In genomic region chr13:46648166-46648607, GRCh38 we compare ENCODE assay signal across 1 cellular context.
TF ChIP-seq lines count a peak whose summit lies in the region.

No MANE protein-coding gene starts in this region.

TF ChIP-seq in HEK293, 187 proteins besides CTCF, POLR2A, EP300 and RAD21 (continued from another document and continues in another):
- TF ChIP-seq ZBTB10 (tag by site-specific recombination; IDR thresholded peaks at IDR 0.05) (no peak), TCF7L2 (IDR thresholded peaks at IDR 0.05; ENCODE audit: borderline replicate concordance, low read depth, low read length) (no peak), ZNF555 (tag by site-specific recombination; conservative IDR thresholded peaks at IDR 0.05) (no peak), OSR2 (tag by site-specific recombination; IDR thresholded peaks at IDR 0.05) (no peak), ZNF670 (tag by site-specific recombination; IDR thresholded peaks at IDR 0.05; ENCODE audit: low read depth) (no peak), ZBTB17 (tag by site-specific recombination; IDR thresholded peaks at IDR 0.05) (no peak), ZSCAN4 (tag by site-specific recombination; IDR thresholded peaks at IDR 0.05) (no peak), GLI4 (tag by site-specific recombination; IDR thresholded peaks at IDR 0.05) (no peak), ZBTB49 (tag by site-specific recombination; IDR thresholded peaks at IDR 0.05; ENCODE audit: low read depth) (no peak), ZNF837 (tag by site-specific recombination; IDR thresholded peaks at IDR 0.05) (no peak), KLF7 (tag by site-specific recombination; IDR thresholded peaks at IDR 0.05; ENCODE audit: borderline replicate concordance) (no peak), ZNF610 (tag by site-specific recombination; IDR thresholded peaks at IDR 0.05; ENCODE audit: borderline replicate concordance) (peak; percentile 95; the same call in 1 of the 2 replicates), GLIS1 (tag by site-specific recombination; IDR thresholded peaks at IDR 0.05) (peak; percentile 54), ZNF660 (tag by site-specific recombination; IDR thresholded peaks at IDR 0.05) (no peak), ZNF843 (tag by site-specific recombination; IDR thresholded peaks at IDR 0.05) (no peak), ZNF473 (tag by site-specific recombination; IDR thresholded peaks at IDR 0.05) (no peak), ZNF549 (tag by site-specific recombination; IDR thresholded peaks at IDR 0.05) (no peak), ZNF561 (tag by site-specific recombination; IDR thresholded peaks at IDR 0.05; ENCODE audit: borderline replicate concordance) (peak; percentile 70; the same call in 1 of the 2 replicates), GFI1B (tag by site-specific recombination; IDR thresholded peaks at IDR 0.05) (no peak), IKZF3 (tag by site-specific recombination; IDR thresholded peaks at IDR 0.05) (peak; percentile 45; the same call in 1 of the 2 replicates), ZNF548 (tag by site-specific recombination; IDR thresholded peaks at IDR 0.05) (no peak), ZNF558 (tag by site-specific recombination; IDR thresholded peaks at IDR 0.05) (0 out of 2 replicates have a peak, but pooled peaks have one; percentile 35), SP2 (tag by site-specific recombination; IDR thresholded peaks at IDR 0.05) (no peak), ZNF48 (tag by site-specific recombination; IDR thresholded peaks at IDR 0.05) (no peak), ZNF830 (tag by site-specific recombination; IDR thresholded peaks at IDR 0.05; ENCODE audit: low read depth) (no peak), ZNF416 (tag by site-specific recombination; IDR thresholded peaks at IDR 0.05) (no peak), SCRT1 (tag by site-specific recombination; IDR thresholded peaks at IDR 0.05; ENCODE audit: borderline replicate concordance) (no peak), ZNF785 (tag by site-specific recombination; IDR thresholded peaks at IDR 0.05) (no peak), TSHZ1 (tag by site-specific recombination; IDR thresholded peaks at IDR 0.05; ENCODE audit: borderline replicate concordance) (no peak), WT1 (tag by site-specific recombination; IDR thresholded peaks at IDR 0.05) (peak; percentile 61), ELK4 (IDR thresholded peaks at IDR 0.05; ENCODE audit: borderline replicate concordance, low read depth, low read length) (no peak), ZNF140 (tag by site-specific recombination; IDR thresholded peaks at IDR 0.05) (no peak), ZNF121 (tag by site-specific recombination; IDR thresholded peaks at IDR 0.05) (no peak), ZIC2 (tag by site-specific recombination; IDR thresholded peaks at IDR 0.05) (peak; percentile 78), ZNF624 (tag by site-specific recombination; IDR thresholded peaks at IDR 0.05) (no peak), ZSCAN16 (tag by site-specific recombination; IDR thresholded peaks at IDR 0.05) (no peak), ZNF596 (tag by site-specific recombination; IDR thresholded peaks at IDR 0.05) (no peak), SP7 (tag by site-specific recombination; IDR thresholded peaks at IDR 0.05) (peak; percentile 67)
- TF ChIP-seq, protein P1, sequence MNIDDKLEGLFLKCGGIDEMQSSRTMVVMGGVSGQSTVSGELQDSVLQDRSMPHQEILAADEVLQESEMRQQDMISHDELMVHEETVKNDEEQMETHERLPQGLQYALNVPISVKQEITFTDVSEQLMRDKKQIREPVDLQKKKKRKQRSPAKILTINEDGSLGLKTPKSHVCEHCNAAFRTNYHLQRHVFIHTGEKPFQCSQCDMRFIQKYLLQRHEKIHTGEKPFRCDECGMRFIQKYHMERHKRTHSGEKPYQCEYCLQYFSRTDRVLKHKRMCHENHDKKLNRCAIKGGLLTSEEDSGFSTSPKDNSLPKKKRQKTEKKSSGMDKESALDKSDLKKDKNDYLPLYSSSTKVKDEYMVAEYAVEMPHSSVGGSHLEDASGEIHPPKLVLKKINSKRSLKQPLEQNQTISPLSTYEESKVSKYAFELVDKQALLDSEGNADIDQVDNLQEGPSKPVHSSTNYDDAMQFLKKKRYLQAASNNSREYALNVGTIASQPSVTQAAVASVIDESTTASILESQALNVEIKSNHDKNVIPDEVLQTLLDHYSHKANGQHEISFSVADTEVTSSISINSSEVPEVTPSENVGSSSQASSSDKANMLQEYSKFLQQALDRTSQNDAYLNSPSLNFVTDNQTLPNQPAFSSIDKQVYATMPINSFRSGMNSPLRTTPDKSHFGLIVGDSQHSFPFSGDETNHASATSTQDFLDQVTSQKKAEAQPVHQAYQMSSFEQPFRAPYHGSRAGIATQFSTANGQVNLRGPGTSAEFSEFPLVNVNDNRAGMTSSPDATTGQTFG (tag by site-specific recombination; IDR thresholded peaks at IDR 0.05; ENCODE audit: borderline replicate concordance), result no peak
- TF ChIP-seq, protein P2, sequence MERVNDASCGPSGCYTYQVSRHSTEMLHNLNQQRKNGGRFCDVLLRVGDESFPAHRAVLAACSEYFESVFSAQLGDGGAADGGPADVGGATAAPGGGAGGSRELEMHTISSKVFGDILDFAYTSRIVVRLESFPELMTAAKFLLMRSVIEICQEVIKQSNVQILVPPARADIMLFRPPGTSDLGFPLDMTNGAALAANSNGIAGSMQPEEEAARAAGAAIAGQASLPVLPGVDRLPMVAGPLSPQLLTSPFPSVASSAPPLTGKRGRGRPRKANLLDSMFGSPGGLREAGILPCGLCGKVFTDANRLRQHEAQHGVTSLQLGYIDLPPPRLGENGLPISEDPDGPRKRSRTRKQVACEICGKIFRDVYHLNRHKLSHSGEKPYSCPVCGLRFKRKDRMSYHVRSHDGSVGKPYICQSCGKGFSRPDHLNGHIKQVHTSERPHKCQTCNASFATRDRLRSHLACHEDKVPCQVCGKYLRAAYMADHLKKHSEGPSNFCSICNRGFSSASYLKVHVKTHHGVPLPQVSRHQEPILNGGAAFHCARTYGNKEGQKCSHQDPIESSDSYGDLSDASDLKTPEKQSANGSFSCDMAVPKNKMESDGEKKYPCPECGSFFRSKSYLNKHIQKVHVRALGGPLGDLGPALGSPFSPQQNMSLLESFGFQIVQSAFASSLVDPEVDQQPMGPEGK (tag by site-specific recombination; IDR thresholded peaks at IDR 0.05), result 0 out of 2 replicates have a peak, but pooled peaks have one; percentile 32
- TF ChIP-seq, protein P3, sequence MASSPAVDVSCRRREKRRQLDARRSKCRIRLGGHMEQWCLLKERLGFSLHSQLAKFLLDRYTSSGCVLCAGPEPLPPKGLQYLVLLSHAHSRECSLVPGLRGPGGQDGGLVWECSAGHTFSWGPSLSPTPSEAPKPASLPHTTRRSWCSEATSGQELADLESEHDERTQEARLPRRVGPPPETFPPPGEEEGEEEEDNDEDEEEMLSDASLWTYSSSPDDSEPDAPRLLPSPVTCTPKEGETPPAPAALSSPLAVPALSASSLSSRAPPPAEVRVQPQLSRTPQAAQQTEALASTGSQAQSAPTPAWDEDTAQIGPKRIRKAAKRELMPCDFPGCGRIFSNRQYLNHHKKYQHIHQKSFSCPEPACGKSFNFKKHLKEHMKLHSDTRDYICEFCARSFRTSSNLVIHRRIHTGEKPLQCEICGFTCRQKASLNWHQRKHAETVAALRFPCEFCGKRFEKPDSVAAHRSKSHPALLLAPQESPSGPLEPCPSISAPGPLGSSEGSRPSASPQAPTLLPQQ (tag by site-specific recombination; IDR thresholded peaks at IDR 0.05), result no peak
- TF ChIP-seq, protein P4, sequence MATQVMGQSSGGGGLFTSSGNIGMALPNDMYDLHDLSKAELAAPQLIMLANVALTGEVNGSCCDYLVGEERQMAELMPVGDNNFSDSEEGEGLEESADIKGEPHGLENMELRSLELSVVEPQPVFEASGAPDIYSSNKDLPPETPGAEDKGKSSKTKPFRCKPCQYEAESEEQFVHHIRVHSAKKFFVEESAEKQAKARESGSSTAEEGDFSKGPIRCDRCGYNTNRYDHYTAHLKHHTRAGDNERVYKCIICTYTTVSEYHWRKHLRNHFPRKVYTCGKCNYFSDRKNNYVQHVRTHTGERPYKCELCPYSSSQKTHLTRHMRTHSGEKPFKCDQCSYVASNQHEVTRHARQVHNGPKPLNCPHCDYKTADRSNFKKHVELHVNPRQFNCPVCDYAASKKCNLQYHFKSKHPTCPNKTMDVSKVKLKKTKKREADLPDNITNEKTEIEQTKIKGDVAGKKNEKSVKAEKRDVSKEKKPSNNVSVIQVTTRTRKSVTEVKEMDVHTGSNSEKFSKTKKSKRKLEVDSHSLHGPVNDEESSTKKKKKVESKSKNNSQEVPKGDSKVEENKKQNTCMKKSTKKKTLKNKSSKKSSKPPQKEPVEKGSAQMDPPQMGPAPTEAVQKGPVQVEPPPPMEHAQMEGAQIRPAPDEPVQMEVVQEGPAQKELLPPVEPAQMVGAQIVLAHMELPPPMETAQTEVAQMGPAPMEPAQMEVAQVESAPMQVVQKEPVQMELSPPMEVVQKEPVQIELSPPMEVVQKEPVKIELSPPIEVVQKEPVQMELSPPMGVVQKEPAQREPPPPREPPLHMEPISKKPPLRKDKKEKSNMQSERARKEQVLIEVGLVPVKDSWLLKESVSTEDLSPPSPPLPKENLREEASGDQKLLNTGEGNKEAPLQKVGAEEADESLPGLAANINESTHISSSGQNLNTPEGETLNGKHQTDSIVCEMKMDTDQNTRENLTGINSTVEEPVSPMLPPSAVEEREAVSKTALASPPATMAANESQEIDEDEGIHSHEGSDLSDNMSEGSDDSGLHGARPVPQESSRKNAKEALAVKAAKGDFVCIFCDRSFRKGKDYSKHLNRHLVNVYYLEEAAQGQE (tag by site-specific recombination; IDR thresholded peaks at IDR 0.05), result no peak
